ENCODE assay signal across 25 cellular contexts in genomic region chr9:14719231-14719923, GRCh38. TPM values are rescaled to one million over a fixed set of nuclear protein-coding genes. Genes with fewer than 3 reads are reported as not detected.
"Had no signal": no experiment of that assay in that cellular context is flagged by ENCODE, and none has a peak within 500 bp of the region (broad histone marks: within the 10 kb centered on the region; RNA-seq: fewer than 3 reads in every experiment).

No MANE protein-coding gene starts in this region.

- H3K9me3 Mint-ChIP-seq: T-cell had no signal

- H3K4me1 Mint-ChIP-seq: T-cell had no signal

- H3K27ac ChIP-seq: HL-60, RWPE1, SJCRH30 had no signal

- DNase-seq: IMR-90, Karpas-422, KG1, MG63, NCI-H1092, NCI-H1105 treated with DMSO at 0.1 percent for 48 hours, NCI-H1417 treated with DMSO at 0.1 percent for 48 hours, NCI-H146, NCI-H1694 treated with DMSO at 0.1 percent for 48 hours, NCI-H1930, NCI-H2081, NCI-H2107, NCI-H2227 treated with DMSO at 0.1 percent for 48 hours, NCI-H524, NCI-H69, NCI-H774, PC-3, SHP77 treated with DMSO at 0.1 percent for 48 hours, SJCRH30, SW 1271, T-cell had no signal

- H3K36me3 ChIP-seq: MG63, SJCRH30 had no signal

- H3K27ac Mint-ChIP-seq: T-cell had no signal

- H3K36me3 Mint-ChIP-seq: T-cell had no signal

- H3K4me3 ChIP-seq: MG63, SJCRH30 had no signal

- H3K9me3 ChIP-seq: MG63, SJCRH30 had no signal

- H3K27me3 ChIP-seq: SJCRH30 had no signal

- H3K4me3 Mint-ChIP-seq: T-cell had no signal

RNA-seq across cellular contexts. Expression of gene CER1, which starts 3.2 kb away (rescaled TPM):
- total RNA-seq: HepG2, IMR-90, NCI-H460, PC-3, SJCRH30, T-cell had no signal
